In genomic region chr3:38130631-38131065, GRCh38 we compare ENCODE assay signal across 1 cellular context.
TF ChIP-seq lines count a peak whose summit lies in the region.

No MANE protein-coding gene starts in this region.

TF ChIP-seq in HepG2, 621 proteins besides CTCF, POLR2A, EP300 and RAD21 (continued from another document and continues in another):
- TF ChIP-seq E2F5 (CRISPR knock-in tag; conservative IDR thresholded peaks at IDR 0.05) = no peak
- no peak for TF ChIP-seq ZNF652 (CRISPR knock-in tag; IDR thresholded peaks at IDR 0.05; ENCODE audit: borderline replicate concordance, low read depth)
- no peak for TF ChIP-seq TEAD2 (CRISPR knock-in tag; IDR thresholded peaks at IDR 0.05)
- no peak for TF ChIP-seq ZBTB3 (CRISPR knock-in tag; IDR thresholded peaks at IDR 0.05; ENCODE audit: borderline replicate concordance, low read depth)
- TF ChIP-seq ZNF264 (CRISPR knock-in tag; IDR thresholded peaks at IDR 0.05) = peak; percentile 74; the same call in 1 of the 2 replicates
- TF ChIP-seq ZNF572 (CRISPR knock-in tag; IDR thresholded peaks at IDR 0.05) = no peak
- no peak for TF ChIP-seq ZNF383 (CRISPR knock-in tag; IDR thresholded peaks at IDR 0.05; ENCODE audit: borderline replicate concordance)
- TF ChIP-seq ZNF503 (CRISPR knock-in tag; IDR thresholded peaks at IDR 0.05) = peak; percentile 29; the same call in 1 of the 2 replicates
- TF ChIP-seq SP1 (IDR thresholded peaks at IDR 0.05) = no peak
- no peak for TF ChIP-seq SP1 (CRISPR knock-in tag; IDR thresholded peaks at IDR 0.05)
- no peak for TF ChIP-seq ZNF563 (CRISPR knock-in tag; IDR thresholded peaks at IDR 0.05)
- no peak for TF ChIP-seq PAWR (CRISPR knock-in tag; IDR thresholded peaks at IDR 0.05; ENCODE audit: borderline replicate concordance)
- no peak for TF ChIP-seq ZSCAN5A (CRISPR knock-in tag; IDR thresholded peaks at IDR 0.05; ENCODE audit: borderline replicate concordance)
- no peak for TF ChIP-seq KLF9 (CRISPR knock-in tag; IDR thresholded peaks at IDR 0.05; ENCODE audit: low read depth)
- TF ChIP-seq MXD3 (CRISPR knock-in tag; IDR thresholded peaks at IDR 0.05) = no peak
- TF ChIP-seq ZNF569 (CRISPR knock-in tag; IDR thresholded peaks at IDR 0.05; ENCODE audit: borderline replicate concordance) = no peak
- no peak for TF ChIP-seq ERF (CRISPR knock-in tag; IDR thresholded peaks at IDR 0.05)
- no peak for TF ChIP-seq TOE1 (CRISPR knock-in tag; IDR thresholded peaks at IDR 0.05)
- no peak for TF ChIP-seq ZNF101 (CRISPR knock-in tag; IDR thresholded peaks at IDR 0.05; ENCODE audit: borderline replicate concordance, low read depth)
- no peak for TF ChIP-seq ZNF557 (CRISPR knock-in tag; IDR thresholded peaks at IDR 0.05)
- TF ChIP-seq NFE2L2 (IDR thresholded peaks at IDR 0.05; ENCODE audit: low read length) = no peak
- no peak for TF ChIP-seq ZNF235 (CRISPR knock-in tag; IDR thresholded peaks at IDR 0.05; ENCODE audit: borderline replicate concordance)
- TF ChIP-seq RFX3 (CRISPR knock-in tag; IDR thresholded peaks at IDR 0.05) = no peak
- no peak for TF ChIP-seq SATB2 (CRISPR knock-in tag; IDR thresholded peaks at IDR 0.05)
- TF ChIP-seq FOXK1 (CRISPR knock-in tag; IDR thresholded peaks at IDR 0.05; ENCODE audit: borderline replicate concordance, low read depth) = no peak
- TF ChIP-seq MXI1 (IDR thresholded peaks at IDR 0.05; ENCODE audit: borderline replicate concordance, low read depth, low read length) = peak; percentile 42; the same call in 1 of the 3 replicates
- TF ChIP-seq ZNF781 (CRISPR knock-in tag; IDR thresholded peaks at IDR 0.05; ENCODE audit: borderline replicate concordance, not compliant biosample characterization) = no peak
- TF ChIP-seq PHF21A (CRISPR knock-in tag; IDR thresholded peaks at IDR 0.05) = peak; percentile 68
- TF ChIP-seq ZNF678 (CRISPR knock-in tag; IDR thresholded peaks at IDR 0.05) = no peak
- TF ChIP-seq ZNF282 (IDR thresholded peaks at IDR 0.05; ENCODE audit: partially characterized antibody) = no peak
- TF ChIP-seq HOMEZ (CRISPR knock-in tag; IDR thresholded peaks at IDR 0.05; ENCODE audit: low read depth) = no peak; the same call in 1 of the 2 replicates
- no peak for TF ChIP-seq ZNF839 (CRISPR knock-in tag; IDR thresholded peaks at IDR 0.05; ENCODE audit: borderline replicate concordance)
- no peak for TF ChIP-seq ELK4 (CRISPR knock-in tag; IDR thresholded peaks at IDR 0.05; ENCODE audit: borderline replicate concordance)
- no peak for TF ChIP-seq ZNF318 (CRISPR knock-in tag; IDR thresholded peaks at IDR 0.05)
- peak; percentile 88 for TF ChIP-seq GATAD2A (CRISPR knock-in tag; IDR thresholded peaks at IDR 0.05)
- no peak for TF ChIP-seq HMGXB3 (CRISPR knock-in tag; IDR thresholded peaks at IDR 0.05; ENCODE audit: borderline replicate concordance)
- no peak for TF ChIP-seq BORCS8-MEF2B (CRISPR knock-in tag; IDR thresholded peaks at IDR 0.05)
- 0 out of 2 replicates have a peak, but pooled peaks have one; percentile 62 for TF ChIP-seq HNRNPL (IDR thresholded peaks at IDR 0.05; ENCODE audit: low read depth, low read length)
- TF ChIP-seq HMG20B (CRISPR knock-in tag; conservative IDR thresholded peaks at IDR 0.05) = no peak
